1 cellular context compared by ENCODE assay signal in genomic region chr7:155509725-155510551, GRCh38.
TF ChIP-seq lines count a peak whose summit lies in the region.

No MANE protein-coding gene starts in this region.

TF ChIP-seq in HepG2, 621 proteins besides CTCF, POLR2A, EP300 and RAD21:
- no peak for TF ChIP-seq ZBTB3 (CRISPR knock-in tag; IDR thresholded peaks at IDR 0.05; ENCODE audit: borderline replicate concordance, low read depth)
- TF ChIP-seq STAG1 (CRISPR knock-in tag; IDR thresholded peaks at IDR 0.05), result peak; percentile 9; the same call in 1 of the 2 replicates
- TF ChIP-seq ZNF557 (CRISPR knock-in tag; IDR thresholded peaks at IDR 0.05), result no peak
- TF ChIP-seq SIX4 (CRISPR knock-in tag; IDR thresholded peaks at IDR 0.05), result no peak
- TF ChIP-seq ZNF800 (CRISPR knock-in tag; IDR thresholded peaks at IDR 0.05), result peak; percentile 99
- TF ChIP-seq HNRNPLL (IDR thresholded peaks at IDR 0.05; ENCODE audit: low read depth, low read length, poor library complexity, severe bottlenecking), result peak; percentile 24
- TF ChIP-seq SRY (CRISPR knock-in tag; IDR thresholded peaks at IDR 0.05), result no peak
- TF ChIP-seq ZNF879 (CRISPR knock-in tag; IDR thresholded peaks at IDR 0.05), result no peak
- TF ChIP-seq ZBTB46 (CRISPR knock-in tag; IDR thresholded peaks at IDR 0.05; ENCODE audit: borderline replicate concordance), result no peak
- peak; percentile 33; the same call in 1 of the 2 replicates for TF ChIP-seq ZNF687 (CRISPR knock-in tag; IDR thresholded peaks at IDR 0.05)
- no peak for TF ChIP-seq CCAR2 (optimal IDR thresholded peaks at IDR 0.05; ENCODE audit: low read depth, low read length)
- TF ChIP-seq GABPB1 (CRISPR knock-in tag; IDR thresholded peaks at IDR 0.05), result peak; percentile 41; the same call in 1 of the 2 replicates
- TF ChIP-seq ZNF383 (CRISPR knock-in tag; IDR thresholded peaks at IDR 0.05; ENCODE audit: borderline replicate concordance), result no peak
- no peak for TF ChIP-seq ZSCAN31 (CRISPR knock-in tag; IDR thresholded peaks at IDR 0.05; ENCODE audit: low read depth)
- TF ChIP-seq ELF3 (CRISPR knock-in tag; IDR thresholded peaks at IDR 0.05), result no peak
- TF ChIP-seq ZNF512B (CRISPR knock-in tag; IDR thresholded peaks at IDR 0.05; ENCODE audit: borderline replicate concordance), result 0 out of 2 replicates have a peak, but pooled peaks have one; percentile 43
- TF ChIP-seq ZFAT (CRISPR knock-in tag; conservative IDR thresholded peaks at IDR 0.05), result no peak
- TF ChIP-seq HNF4A (CRISPR knock-in tag; IDR thresholded peaks at IDR 0.05), result no peak
- TF ChIP-seq PPARG (CRISPR knock-in tag; conservative IDR thresholded peaks at IDR 0.05), result no peak
- TF ChIP-seq ZFP91 (CRISPR knock-in tag; IDR thresholded peaks at IDR 0.05; ENCODE audit: borderline replicate concordance), result peak; percentile 19; the same call in 1 of the 2 replicates
- TF ChIP-seq ZNF749 (CRISPR knock-in tag; IDR thresholded peaks at IDR 0.05; ENCODE audit: borderline replicate concordance), result no peak
- TF ChIP-seq ZNF790 (CRISPR knock-in tag; IDR thresholded peaks at IDR 0.05; ENCODE audit: borderline replicate concordance), result no peak
- TF ChIP-seq ZBTB21 (CRISPR knock-in tag; IDR thresholded peaks at IDR 0.05), result no peak
- no peak for TF ChIP-seq ZNF660 (CRISPR knock-in tag; IDR thresholded peaks at IDR 0.05; ENCODE audit: borderline replicate concordance, low read depth)
- TF ChIP-seq ZSCAN20 (CRISPR knock-in tag; IDR thresholded peaks at IDR 0.05; ENCODE audit: borderline replicate concordance), result no peak
- TF ChIP-seq MIXL1 (CRISPR knock-in tag; IDR thresholded peaks at IDR 0.05), result no peak
- TF ChIP-seq ZBTB33 (CRISPR knock-in tag; IDR thresholded peaks at IDR 0.05), result no peak
- TF ChIP-seq TBX2 (CRISPR knock-in tag; IDR thresholded peaks at IDR 0.05; ENCODE audit: borderline replicate concordance), result 0 out of 2 replicates have a peak, but pooled peaks have one; percentile 25
- TF ChIP-seq ZNF513 (CRISPR knock-in tag; conservative IDR thresholded peaks at IDR 0.05), result no peak
- TF ChIP-seq NFE2L2 (IDR thresholded peaks at IDR 0.05; ENCODE audit: low read length), result no peak
- TF ChIP-seq TBX3 (IDR thresholded peaks at IDR 0.05; ENCODE audit: borderline replicate concordance), result no peak
- TF ChIP-seq KAT2B (IDR thresholded peaks at IDR 0.05; ENCODE audit: borderline replicate concordance, low read depth, low read length), result no peak
- peak; percentile 66; the same call in 1 of the 2 replicates for TF ChIP-seq HDAC6 (IDR thresholded peaks at IDR 0.05; ENCODE audit: low read depth, low read length)
- TF ChIP-seq TCF7 (IDR thresholded peaks at IDR 0.05; ENCODE audit: low read depth), result no peak
- no peak for TF ChIP-seq MEIS1 (CRISPR knock-in tag; IDR thresholded peaks at IDR 0.05; ENCODE audit: borderline replicate concordance)
- TF ChIP-seq CENPX (CRISPR knock-in tag; IDR thresholded peaks at IDR 0.05), result no peak
- TF ChIP-seq FUBP1 (CRISPR knock-in tag; IDR thresholded peaks at IDR 0.05; ENCODE audit: borderline replicate concordance), result no peak
- TF ChIP-seq ZBTB34 (CRISPR knock-in tag; IDR thresholded peaks at IDR 0.05), result no peak
